Comparison of ENCODE assay signal across 21 cellular contexts in the genomic region with DNA sequence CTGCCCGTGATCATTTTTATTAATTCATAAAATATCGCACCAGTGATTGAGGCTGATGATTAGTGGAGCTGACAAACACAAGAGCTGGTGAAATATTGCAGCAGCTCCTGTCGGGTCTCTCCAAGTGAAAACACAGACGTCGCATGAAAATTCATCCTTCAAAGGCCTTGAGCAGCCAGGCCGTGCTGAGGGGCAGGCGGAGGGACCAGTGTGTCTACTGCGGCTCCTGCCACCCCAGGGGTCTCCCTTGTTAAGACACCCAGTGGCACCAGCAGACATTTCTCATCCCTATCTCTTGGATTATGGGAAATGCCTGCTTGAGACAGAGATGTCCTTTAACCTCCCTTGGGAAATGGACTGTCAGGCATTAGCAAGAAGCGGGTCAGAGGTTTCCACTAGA.
"Had no signal": no experiment of that assay in that cellular context is flagged by ENCODE, and none has a peak within 500 bp of the region (broad histone marks: within the 10 kb centered on the region; RNA-seq: fewer than 3 reads in every experiment).

No MANE protein-coding gene starts in this region.

- H3K4me3 ChIP-seq: colonic mucosa, gastrocnemius medialis, heart right ventricle, stomach, thoracic aorta, upper lobe of left lung had no signal

- DNase-seq: activated CD4-positive, alpha-beta T cell treated with anti-CD3 and anti-CD28 coated beads, Interleukin-2, amount 10 ng/mL, durations not matched to agents 7 days and 5 days; activated CD8-positive, alpha-beta memory T cell treated with anti-CD3 and anti-CD28 coated beads, Interleukin-2, amount 50 U/mL, for 4 hours; activated effector memory CD4-positive, alpha-beta T cell treated with anti-CD3 and anti-CD28 coated beads, Interleukin-2, amount 50 U/mL, for 16 hours; activated naive CD4-positive, alpha-beta T cell treated with anti-CD3 and anti-CD28 coated beads, Interleukin-2, amount 50 U/mL, for 16 hours; activated T-cell treated with anti-CD3 and anti-CD28 coated beads, Interleukin-2, amount 50 U/mL, for 72 hours; aorta; colonic mucosa; gastrocnemius medialis; heart right ventricle; mesendoderm; nephron progenitor cell; nucleus accumbens; posterior cingulate gyrus; stimulated activated CD4-positive, alpha-beta T cell treated with anti-CD3 and anti-CD28 coated beads, Interleukin-12 subunit alpha, Interleukin-12 subunit beta, amount 100 ng/mL, for 4 hours; stimulated activated CD4-positive, alpha-beta T cell treated with anti-CD3 and anti-CD28 coated beads, Interleukin-1b, Interleukin-23, amount 100 ng/mL, for 48 hours; stomach; T-cell; upper lobe of left lung had no signal

- H3K27ac ChIP-seq: colonic mucosa, gastrocnemius medialis, heart right ventricle, stomach, thoracic aorta, upper lobe of left lung had no signal

- H3K27me3 Mint-ChIP-seq: central memory CD8-positive, alpha-beta T cell; T-cell had no signal

- H3K27me3 ChIP-seq: colonic mucosa, gastrocnemius medialis, heart right ventricle, stomach, upper lobe of left lung had no signal

- ATAC-seq: activated CD8-positive, alpha-beta T cell treated with anti-CD3 and anti-CD28 coated beads, Interleukin-2, amount 10 ng/mL, durations not matched to agents 7 days and 5 days; activated T-cell treated with anti-CD3 and anti-CD28 coated beads, Interleukin-2, amount 50 U/mL, for 72 hours; gastrocnemius medialis; heart right ventricle; T-cell had no signal

- H3K27ac Mint-ChIP-seq: activated CD4-positive, alpha-beta T cell treated with anti-CD3 and anti-CD28 coated beads, Interleukin-2, amount 10 ng/mL, durations not matched to agents 7 days and 5 days; activated CD8-positive, alpha-beta T cell treated with anti-CD3 and anti-CD28 coated beads, Interleukin-2, amount 10 ng/mL, durations not matched to agents 7 days and 5 days; activated T-cell treated with anti-CD3 and anti-CD28 coated beads, Interleukin-2, amount 50 U/mL, for 72 hours; nephron progenitor cell; T-cell had no signal

- H3K36me3 ChIP-seq: colonic mucosa, gastrocnemius medialis, heart right ventricle, stomach, thoracic aorta, upper lobe of left lung had no signal

- H3K4me3 Mint-ChIP-seq: activated CD4-positive, alpha-beta T cell treated with anti-CD3 and anti-CD28 coated beads, Interleukin-2, amount 10 ng/mL, durations not matched to agents 7 days and 5 days; activated CD8-positive, alpha-beta T cell treated with anti-CD3 and anti-CD28 coated beads, Interleukin-2, amount 10 ng/mL, durations not matched to agents 7 days and 5 days; activated T-cell treated with anti-CD3 and anti-CD28 coated beads, Interleukin-2, amount 50 U/mL, for 72 hours; central memory CD8-positive, alpha-beta T cell; nephron progenitor cell; T-cell had no signal

- H3K9me3 Mint-ChIP-seq: activated CD4-positive, alpha-beta T cell treated with anti-CD3 and anti-CD28 coated beads, Interleukin-2, amount 10 ng/mL, durations not matched to agents 7 days and 5 days; central memory CD8-positive, alpha-beta T cell had no signal

- H3K4me1 Mint-ChIP-seq: activated CD4-positive, alpha-beta T cell treated with anti-CD3 and anti-CD28 coated beads, Interleukin-2, amount 10 ng/mL, durations not matched to agents 7 days and 5 days; central memory CD8-positive, alpha-beta T cell had no signal

- H3K9me3 ChIP-seq: colonic mucosa, gastrocnemius medialis, thoracic aorta had no signal

- H3K36me3 Mint-ChIP-seq: T-cell had no signal

- H3K4me1 ChIP-seq: colonic mucosa, gastrocnemius medialis, heart right ventricle, stomach, upper lobe of left lung had no signal
